ENCODE assay signal across 8 cellular contexts in the genomic region with DNA sequence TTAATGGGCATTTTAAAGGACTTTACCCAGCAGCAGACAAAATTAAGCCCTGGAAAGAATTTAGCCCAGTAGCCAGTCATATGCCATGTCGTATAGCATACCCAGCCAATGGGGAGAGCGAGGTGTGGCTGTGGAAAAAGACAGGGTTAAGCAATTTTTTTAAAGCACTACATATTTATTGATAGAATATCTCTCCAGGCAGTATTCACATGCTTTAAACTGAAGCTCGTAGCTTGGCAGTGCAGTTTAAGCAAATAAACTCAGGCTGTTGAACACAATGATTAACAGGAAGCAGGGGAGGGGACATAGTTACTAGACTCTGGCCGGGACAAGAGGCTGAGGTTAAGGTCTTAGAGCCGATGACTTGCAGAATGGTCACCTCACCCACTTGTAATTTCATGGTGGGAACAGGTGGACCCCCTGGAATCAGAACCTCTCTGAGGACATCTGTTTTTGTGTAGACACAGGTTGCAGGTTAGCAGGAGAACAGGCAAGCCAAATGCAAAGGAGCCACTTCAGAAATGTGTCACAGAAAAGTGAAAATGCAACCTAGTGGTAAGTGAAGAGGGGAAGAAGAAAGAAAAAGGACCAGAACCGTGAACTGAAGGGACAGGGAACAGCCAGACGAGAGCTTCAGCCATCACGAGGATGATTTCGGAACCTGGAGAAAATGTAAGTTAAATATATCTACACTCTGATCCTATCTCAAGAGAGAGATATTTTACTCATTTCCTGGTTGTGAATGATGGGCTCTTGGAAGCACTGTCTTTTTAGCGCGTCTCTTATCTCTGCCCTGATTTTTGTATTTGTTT.
DNase-seq lines count a peak whose midpoint lies in the region; ATAC-seq and FAIRE-seq lines count a peak whose summit lies in the region.

No MANE protein-coding gene starts in this region.

- DNase-seq in stimulated activated CD4-positive, alpha-beta T cell treated with anti-CD3 and anti-CD28 coated beads, Interleukin-1b, Interleukin-23, amount 100 ng/mL, for 48 hours: peak; percentile 4
- no peak for DNase-seq in stimulated activated CD4-positive, alpha-beta T cell treated with anti-CD3 and anti-CD28 coated beads, Interleukin-4, amount 100 ng/mL, for 24 hours
- peak; percentile 25 for DNase-seq in NCI-H2196 (lab: John Stamatoyannopoulos, UW; ENCODE audit: unreplicated experiment)
- DNase-seq in activated effector memory CD4-positive, alpha-beta T cell treated with anti-CD3 and anti-CD28 coated beads, Interleukin-2, amount 50 U/mL, for 16 hours: peak; percentile 67
- DNase-seq in NCI-H1105 treated with DMSO at 0.1 percent for 48 hours (lab: John Stamatoyannopoulos, UW): no peak

- H3K36me3 Mint-ChIP-seq in stimulated activated naive CD8-positive, alpha-beta T cell treated with anti-CD3 and anti-CD28 coated beads, Interleukin-15, Interleukin-2, amounts not matched to agents 100 ng/mL and 50 ng/mL, for 24 hours (ENCODE audit: low read depth): no peaks in the 10 kb centered on the region

- ATAC-seq in HG02870 (IDR thresholded peaks at IDR 0.05; ENCODE audit: unreplicated experiment): peak; percentile 58

- no peaks in the 10 kb centered on the region for H3K9me3 Mint-ChIP-seq in stimulated activated naive CD8-positive, alpha-beta T cell treated with anti-CD3 and anti-CD28 coated beads, Interleukin-15, Interleukin-2, amounts not matched to agents 100 ng/mL and 50 ng/mL, for 24 hours

- peak overlapping the region; percentile 88 for H3K27ac Mint-ChIP-seq in stimulated activated naive CD8-positive, alpha-beta T cell treated with anti-CD3 and anti-CD28 coated beads, Interleukin-15, Interleukin-2, amounts not matched to agents 100 ng/mL and 50 ng/mL, for 24 hours

- H3K4me1 Mint-ChIP-seq in stimulated activated naive CD8-positive, alpha-beta T cell treated with anti-CD3 and anti-CD28 coated beads, Interleukin-15, Interleukin-2, amounts not matched to agents 100 ng/mL and 50 ng/mL, for 24 hours (ENCODE audit: low read depth): peaks cover 74% of the 10 kb centered on the region

- peak; percentile 72 for FAIRE-seq in islet of Langerhans (lab: Jason Lieb, UNC)

- peaks cover 8% of the 10 kb centered on the region for H3K27me3 Mint-ChIP-seq in stimulated activated naive CD8-positive, alpha-beta T cell treated with anti-CD3 and anti-CD28 coated beads, Interleukin-15, Interleukin-2, amounts not matched to agents 100 ng/mL and 50 ng/mL, for 24 hours

- H3K4me3 Mint-ChIP-seq in stimulated activated naive CD8-positive, alpha-beta T cell treated with anti-CD3 and anti-CD28 coated beads, Interleukin-15, Interleukin-2, amounts not matched to agents 100 ng/mL and 50 ng/mL, for 24 hours: peak overlapping the region; percentile 93

Comparison
In these comparisons a context has a peak if more than half of its experiments do, and no peak if none do; other contexts are left out.
1. DNase-seq: peak in stimulated activated CD4-positive, alpha-beta T cell treated with anti-CD3 and anti-CD28 coated beads, Interleukin-1b, Interleukin-23, amount 100 ng/mL, for 48 hours (single experiment), NCI-H2196 (single experiment) and activated effector memory CD4-positive, alpha-beta T cell treated with anti-CD3 and anti-CD28 coated beads, Interleukin-2, amount 50 U/mL, for 16 hours (single experiment); none in stimulated activated CD4-positive, alpha-beta T cell treated with anti-CD3 and anti-CD28 coated beads, Interleukin-4, amount 100 ng/mL, for 24 hours (single experiment) and NCI-H1105 treated with DMSO at 0.1 percent for 48 hours (single experiment).